In the genomic region with DNA sequence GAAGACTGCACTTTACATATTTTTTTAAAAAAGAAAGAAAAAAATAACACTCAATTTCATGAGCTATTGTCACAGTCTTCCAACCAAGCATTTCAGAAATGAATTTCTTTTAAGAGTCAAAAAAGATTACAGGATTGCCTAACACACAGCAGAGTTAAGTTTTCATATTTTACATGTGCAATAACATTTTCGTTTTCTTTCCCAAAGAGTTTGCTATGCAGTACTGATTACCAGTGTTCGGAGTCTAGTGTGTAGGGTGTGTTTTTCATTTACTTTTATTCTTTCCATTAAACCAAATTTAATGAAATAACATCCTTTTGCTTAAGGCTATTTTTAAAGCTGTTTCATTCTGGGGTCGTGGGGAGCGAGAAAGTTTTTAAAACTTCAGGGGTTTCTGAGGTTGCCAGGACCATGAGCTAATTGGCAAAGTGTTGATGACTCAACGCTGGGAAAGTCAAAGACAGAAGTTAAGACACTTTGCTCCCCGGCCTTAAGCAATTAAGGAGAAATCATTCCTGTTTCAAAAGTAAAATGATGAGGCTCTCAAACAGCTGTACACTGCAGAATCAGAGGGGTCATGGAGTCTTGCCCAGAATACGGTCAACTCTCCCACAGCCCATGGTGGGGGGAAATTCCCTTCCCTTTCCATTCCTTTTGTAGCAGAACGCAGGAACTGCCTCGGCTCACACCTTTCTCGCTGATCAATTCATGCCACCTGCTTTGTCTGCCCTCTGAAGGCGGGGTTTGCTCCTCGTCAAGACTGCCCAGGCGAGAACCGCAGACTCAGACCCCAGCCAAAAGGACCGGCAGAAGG, we compare ENCODE assay signal across 12 cellular contexts. TPM values are rescaled to one million over a fixed set of nuclear protein-coding genes. Genes with fewer than 3 reads are reported as not detected.
DNase-seq lines count a peak whose midpoint lies in the region; ATAC-seq and TF ChIP-seq lines count a peak whose summit lies in the region.
"Had no signal": no experiment of that assay in that cellular context is flagged by ENCODE, and none has a peak within 500 bp of the region (broad histone marks: within the 10 kb centered on the region; RNA-seq: fewer than 3 reads in every experiment).

No MANE protein-coding gene starts in this region.

- no peaks in the 10 kb centered on the region for H3K9me2 ChIP-seq in GM23338 (ENCODE audit: insufficient read depth)

- H3K9me3 Mint-ChIP-seq in GM23338, result no peaks in the 10 kb centered on the region; the same call in 2 of the 3 replicates

- H3F3A ChIP-seq in GM23338 (replicated peaks; ENCODE audit: low read depth), result peaks cover 12% of the 10 kb centered on the region

- H4K20me1 ChIP-seq in GM23338 (replicated peaks; ENCODE audit: insufficient read depth), result no peaks in the 10 kb centered on the region

- H3K4me2 ChIP-seq in GM23338 (peak overlapping the region; percentile 62), skeletal muscle satellite cell (ENCODE audit: low read length) (peak overlapping the region; percentile 61)

- peak overlapping the region; percentile 63; the same call in 1 of the 2 replicates for H3K27ac Mint-ChIP-seq in GM23338

- DNase-seq in GM23338 (ENCODE audit: low spot score) (peak; percentile 74), ascending aorta (ENCODE audit: low spot score in 2 of 2) (peak in 1 of 2 donors; percentile 68), left ventricle myocardium superior (no peak), GF-D8 (lab: John Stamatoyannopoulos, UW) (no peak)
- DNase-seq: cerebellar nuclear complex, NCI-H2081, substantia nigra had no signal

- peak overlapping the region; percentile 42 for H3K4me3 Mint-ChIP-seq in GM23338

- H3K36me3 ChIP-seq in GM23338 (ENCODE audit: insufficient read depth), result no peaks in the 10 kb centered on the region
- no peaks in the 10 kb centered on the region for H3K36me3 ChIP-seq in ascending aorta
- no peaks in the 10 kb centered on the region for H3K36me3 ChIP-seq in skeletal muscle satellite cell (ENCODE audit: insufficient read depth, low read length)

- H3K27me3 Mint-ChIP-seq in GM23338 (ENCODE audit: insufficient read depth, low read depth, poor library complexity), result peaks cover 18% of the 10 kb centered on the region

- H3K4me1 Mint-ChIP-seq in GM23338, result peaks cover 58% of the 10 kb centered on the region

- H3K27me3 ChIP-seq in GM23338 (ENCODE audit: insufficient read depth) (no peaks in the 10 kb centered on the region), ascending aorta (no peaks in the 10 kb centered on the region), skeletal muscle satellite cell (ENCODE audit: control insufficient read depth, insufficient read depth, low read length) (peaks cover 31% of the 10 kb centered on the region)

- peak overlapping the region; percentile 11; the same call in 1 of the 2 replicates for H3K27ac ChIP-seq in GM23338 (ENCODE audit: low read depth)
- peak overlapping the region; percentile 86 to 88 for H3K27ac ChIP-seq in ascending aorta

- H3K36me3 Mint-ChIP-seq in GM23338 (ENCODE audit: low read depth), result no peaks in the 10 kb centered on the region

- H3K79me2 ChIP-seq in GM23338 (replicated peaks; ENCODE audit: insufficient read depth), result peaks cover 20% of the 10 kb centered on the region

- TF ChIP-seq CTCF in GM23338 (conservative IDR thresholded peaks at IDR 0.05; ENCODE audit: low read depth in 2 of 2) (no peak), ascending aorta (IDR thresholded peaks at IDR 0.05) (no peak)

- intact Hi-C loops in ascending aorta (cut with DNase I) (no loop called here), left ventricle myocardium superior (cut with micrococcal nuclease) (no loop called here)

- ATAC-seq in GM23338 (peak; percentile 73), left ventricle myocardium superior (peak; percentile 65), GM19467 (IDR thresholded peaks at IDR 0.05; ENCODE audit: unreplicated experiment) (no peak), GM18868 (IDR thresholded peaks at IDR 0.05; ENCODE audit: unreplicated experiment) (no peak), GM19328 (IDR thresholded peaks at IDR 0.05; ENCODE audit: unreplicated experiment) (no peak)
- ATAC-seq: activated CD4-positive, CD25-positive, alpha-beta regulatory T cell treated with anti-CD3 and anti-CD28 coated beads, Interleukin-2, amount 50 U/mL, for 24 hours had no signal

- no peak overlapping the region for H2AFZ ChIP-seq in GM23338

- H3K4me1 ChIP-seq in GM23338 (ENCODE audit: insufficient read depth) (peaks cover 58% of the 10 kb centered on the region), ascending aorta (peaks cover 24 to 42% of the 10 kb centered on the region in 2 donors), skeletal muscle satellite cell (ENCODE audit: control insufficient read depth, insufficient read depth, low read length) (peaks cover 18% of the 10 kb centered on the region)

- H3K9me3 ChIP-seq in ascending aorta, result no peaks in the 10 kb centered on the region
- H3K9me3 ChIP-seq in skeletal muscle satellite cell (replicated peaks; ENCODE audit: low read length), result no peaks in the 10 kb centered on the region

- H3K4me3 ChIP-seq in GM23338 (peak overlapping the region; percentile 37; the same call in 1 of the 2 replicates), ascending aorta (peak overlapping the region; percentile 0 to 44), skeletal muscle satellite cell (ENCODE audit: low read length) (no peak overlapping the region)

- H3K9ac ChIP-seq in skeletal muscle satellite cell (ENCODE audit: low read depth, low read length), result no peak overlapping the region

TF ChIP-seq in GM23338, 12 proteins besides CTCF, POLR2A, EP300 and RAD21 (continues in another document):
- TF ChIP-seq ZNF331 (CRISPR knock-in tag; IDR thresholded peaks at IDR 0.05; ENCODE audit: low read depth), result no peak
- TF ChIP-seq, protein P1, sequence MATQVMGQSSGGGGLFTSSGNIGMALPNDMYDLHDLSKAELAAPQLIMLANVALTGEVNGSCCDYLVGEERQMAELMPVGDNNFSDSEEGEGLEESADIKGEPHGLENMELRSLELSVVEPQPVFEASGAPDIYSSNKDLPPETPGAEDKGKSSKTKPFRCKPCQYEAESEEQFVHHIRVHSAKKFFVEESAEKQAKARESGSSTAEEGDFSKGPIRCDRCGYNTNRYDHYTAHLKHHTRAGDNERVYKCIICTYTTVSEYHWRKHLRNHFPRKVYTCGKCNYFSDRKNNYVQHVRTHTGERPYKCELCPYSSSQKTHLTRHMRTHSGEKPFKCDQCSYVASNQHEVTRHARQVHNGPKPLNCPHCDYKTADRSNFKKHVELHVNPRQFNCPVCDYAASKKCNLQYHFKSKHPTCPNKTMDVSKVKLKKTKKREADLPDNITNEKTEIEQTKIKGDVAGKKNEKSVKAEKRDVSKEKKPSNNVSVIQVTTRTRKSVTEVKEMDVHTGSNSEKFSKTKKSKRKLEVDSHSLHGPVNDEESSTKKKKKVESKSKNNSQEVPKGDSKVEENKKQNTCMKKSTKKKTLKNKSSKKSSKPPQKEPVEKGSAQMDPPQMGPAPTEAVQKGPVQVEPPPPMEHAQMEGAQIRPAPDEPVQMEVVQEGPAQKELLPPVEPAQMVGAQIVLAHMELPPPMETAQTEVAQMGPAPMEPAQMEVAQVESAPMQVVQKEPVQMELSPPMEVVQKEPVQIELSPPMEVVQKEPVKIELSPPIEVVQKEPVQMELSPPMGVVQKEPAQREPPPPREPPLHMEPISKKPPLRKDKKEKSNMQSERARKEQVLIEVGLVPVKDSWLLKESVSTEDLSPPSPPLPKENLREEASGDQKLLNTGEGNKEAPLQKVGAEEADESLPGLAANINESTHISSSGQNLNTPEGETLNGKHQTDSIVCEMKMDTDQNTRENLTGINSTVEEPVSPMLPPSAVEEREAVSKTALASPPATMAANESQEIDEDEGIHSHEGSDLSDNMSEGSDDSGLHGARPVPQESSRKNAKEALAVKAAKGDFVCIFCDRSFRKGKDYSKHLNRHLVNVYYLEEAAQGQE (IDR thresholded peaks at IDR 0.05; ENCODE audit: unreplicated experiment), result no peak
- TF ChIP-seq POLR2AphosphoS5 (IDR thresholded peaks at IDR 0.05; ENCODE audit: low read depth), result no peak
- no peak for TF ChIP-seq EZH2 (IDR thresholded peaks at IDR 0.05; ENCODE audit: low read depth, unreplicated experiment)
- TF ChIP-seq EZH2phosphoT487 (IDR thresholded peaks at IDR 0.05; ENCODE audit: unreplicated experiment), result no peak
- no peak for TF ChIP-seq JUNB (IDR thresholded peaks at IDR 0.05; ENCODE audit: unreplicated experiment)
- TF ChIP-seq ZNF114 (CRISPR knock-in tag; IDR thresholded peaks at IDR 0.05), result no peak
- no peak for TF ChIP-seq NANOG (IDR thresholded peaks at IDR 0.05; ENCODE audit: borderline replicate concordance)

RNA-seq across cellular contexts. Expression of a gene that starts 53.0 kb away (rescaled TPM):
- total RNA-seq in GM23338 (2014; rRNA removed; shearing (Covaris generic)), result 6.8 and 7.2 TPM in 2 replicates
- polyA plus RNA-seq in GM23338 (2016; fragmentation: Nextera tagmentation; extraction: Ambion mirVana), result 1.0 and 1.5 TPM in 2 replicates
- total RNA-seq in ascending aorta (23.0 TPM), left ventricle myocardium superior (5.3 TPM)
- total RNA-seq in skeletal muscle satellite cell (2012; rRNA removed), result 0.76 and 6.3 TPM in 2 replicates

Comparison
In these comparisons a context has a peak if more than half of its experiments do, and no peak if none do; other contexts are left out.
1. ATAC-seq: peak in GM23338 (single experiment) and left ventricle myocardium superior (single experiment); none in GM19467 (single experiment), GM18868 (single experiment) and GM19328 (single experiment).